9 cellular contexts compared by ENCODE assay signal in genomic region chr22:35312198-35313059, GRCh38. TPM values are rescaled to one million over a fixed set of nuclear protein-coding genes. Genes with fewer than 3 reads are reported as not detected.
A peak's percentile ranks its signal among the peaks of the same experiment; 100 is the strongest.
DNase-seq lines count a peak whose midpoint lies in the region; ATAC-seq and TF ChIP-seq lines count a peak whose summit lies in the region.
"Had no signal": no experiment of that assay in that cellular context is flagged by ENCODE, and none has a peak within 500 bp of the region (broad histone marks: within the 10 kb centered on the region; RNA-seq: fewer than 3 reads in every experiment).

No MANE protein-coding gene starts in this region.

- ATAC-seq in psoas muscle = peak; percentile 13 to 39 (median 27)
- ATAC-seq in GM19395 (IDR thresholded peaks at IDR 0.05; ENCODE audit: unreplicated experiment) = no peak
- no peak for ATAC-seq in HG03108 (IDR thresholded peaks at IDR 0.05; ENCODE audit: unreplicated experiment)

- H3K9me3 ChIP-seq in esophagus muscularis mucosa (no peaks in the 10 kb centered on the region), psoas muscle (no peaks in the 10 kb centered on the region)

- H3K27ac ChIP-seq in RWPE1 (peak overlapping the region; percentile 42), esophagus muscularis mucosa (replicated peaks in 1 of 4) (peak overlapping the region; percentile 11 to 69 (median 62)), psoas muscle (peak overlapping the region; percentile 95)
- H3K27ac ChIP-seq: HL-60 had no signal

- CTCF ChIA-PET in RWPE1 (lab: Yijun Ruan, JAX) = no interaction called here

- intact Hi-C loops in esophagus muscularis mucosa (cut with DNase I) = no loop called here
- intact Hi-C loops in psoas muscle (cut with DNase I) = no loop called here

- H3K4me3 ChIP-seq in GM12865 (ENCODE audit: low read depth, low read length) (no peak overlapping the region), esophagus muscularis mucosa (no peak overlapping the region), psoas muscle (no peak overlapping the region)

- POLR2A ChIA-PET in RWPE1 (lab: Yijun Ruan, JAX; ENCODE audit: low non-redundant PET) = no interaction called here

- H3K27me3 ChIP-seq in esophagus muscularis mucosa = no peaks in the 10 kb centered on the region
- H3K27me3 ChIP-seq in psoas muscle (ENCODE audit: insufficient read depth in 3 of 3, low read length in 2 of 3) = no peaks in the 10 kb centered on the region

- no peak for TF ChIP-seq CTCF in GM12865 (IDR thresholded peaks at IDR 0.05; ENCODE audit: insufficient read depth, low read depth, low read length, missing control alignments)
- TF ChIP-seq CTCF in RWPE1 (conservative IDR thresholded peaks at IDR 0.05; ENCODE audit: low read depth) = no peak
- TF ChIP-seq CTCF in esophagus muscularis mucosa (IDR thresholded peaks at IDR 0.05) = no peak
- no peak for TF ChIP-seq CTCF in psoas muscle (IDR thresholded peaks at IDR 0.05)

- no peak for TF ChIP-seq POLR2A in esophagus muscularis mucosa (IDR thresholded peaks at IDR 0.05; ENCODE audit: low read depth)

- H3K36me3 ChIP-seq in esophagus muscularis mucosa (peaks cover 0 to 17% (median 14%) of the 10 kb centered on the region in 4 donors), psoas muscle (ENCODE audit: insufficient read depth in 1 of 2, low read depth in 1 of 2) (peaks cover 0 to 20% of the 10 kb centered on the region in 2 donors)

- WGBS in esophagus muscularis mucosa = 70% methylated on average over 13 of the region's 13 CpGs
- 38 to 49% (median 44%) methylated on average over 13 of the region's 13 CpGs for WGBS in psoas muscle, 3 donors

- TF ChIP-seq EP300 in esophagus muscularis mucosa (IDR thresholded peaks at IDR 0.05) = no peak

- H3K4me1 ChIP-seq in esophagus muscularis mucosa (peaks cover 48 to 77% (median 56%) of the 10 kb centered on the region in 4 donors), psoas muscle (peaks cover 95% of the 10 kb centered on the region)

- DNase-seq in GM12865 (ENCODE audit: low read depth) (peak; percentile 58), RWPE1 (ENCODE audit: low spot score) (peak; percentile 35), esophagus muscularis mucosa (ENCODE audit: extremely low spot score) (no peak), psoas muscle (no peak), ureter (ENCODE audit: low spot score) (no peak)
- no peak for DNase-seq in activated effector memory CD4-positive, alpha-beta T cell treated with anti-CD3 and anti-CD28 coated beads, Interleukin-2, amount 50 U/mL, for 16 hours

RNA-seq across cellular contexts. Expression of gene TOM1, which starts 12.7 kb away (rescaled TPM):
- total RNA-seq in esophagus muscularis mucosa (10 to 100 TPM; 22.8 to 44.6 (median 35.8) TPM), psoas muscle (100 to 1,000 TPM in 3 of 4 donors, 10 to 100 TPM in 1; 91.7 to 187 (median 156) TPM), ureter (36.9 TPM)
- 100 to 1,000 TPM in 1 of 3 donors, 10 to 100 TPM in 2; 69.7 to 116 (median 92.4) TPM for polyA plus RNA-seq in psoas muscle

RNA-seq across cellular contexts. Expression of gene HMGXB4, which starts 55.1 kb away (rescaled TPM):
- 10 to 100 TPM; 12.4 to 19.9 (median 17.0) TPM for total RNA-seq in esophagus muscularis mucosa
- total RNA-seq in psoas muscle = 10 to 100 TPM in 3 of 4 donors, 1 to 10 TPM in 1; 7.1 to 12.4 (median 11.3) TPM
- 1 to 10 TPM; 6.0 to 9.7 (median 6.5) TPM for polyA plus RNA-seq in psoas muscle
- 21.9 TPM for total RNA-seq in ureter

Comparison
In these comparisons a context has a peak if more than half of its experiments do, and no peak if none do; other contexts are left out.
1. DNase-seq: peak in GM12865 (single experiment) and RWPE1 (single experiment); none in esophagus muscularis mucosa (single experiment), psoas muscle (0 of 2), ureter (single experiment) and activated effector memory CD4-positive, alpha-beta T cell treated with anti-CD3 and anti-CD28 coated beads, Interleukin-2, amount 50 U/mL, for 16 hours (single experiment).
2. H3K27ac ChIP-seq: peak in every context shown above with its lines; median percentile 95 in psoas muscle; 62 in esophagus muscularis mucosa; 42 in RWPE1.
3. ATAC-seq: peak in psoas muscle (4 of 4); none in GM19395 (single experiment) and HG03108 (single experiment).